Comparison of ENCODE assay signal across 22 cellular contexts in genomic region chr3:77795013-77795412, GRCh38.
DNase-seq lines count a peak whose midpoint lies in the region; ATAC-seq, FAIRE-seq and TF ChIP-seq lines count a peak whose summit lies in the region.
"Had no signal": no experiment of that assay in that cellular context is flagged by ENCODE, and none has a peak within 500 bp of the region (broad histone marks: within the 10 kb centered on the region; RNA-seq: fewer than 3 reads in every experiment).

No MANE protein-coding gene starts in this region.

- H3K36me3 ChIP-seq in Caco-2 (ENCODE audit: control insufficient read depth, insufficient read depth, low read length) (no peaks in the 10 kb centered on the region), kidney (ENCODE audit: control insufficient read depth in 1 of 2, insufficient read depth in 2 of 2, low read length in 2 of 2) (no peaks in the 10 kb centered on the region), Peyer's patch (no peaks in the 10 kb centered on the region)
- H3K36me3 ChIP-seq: BE2C, MG63 had no signal

- no peaks in the 10 kb centered on the region for H3K9me3 ChIP-seq in Caco-2
- no peaks in the 10 kb centered on the region for H3K9me3 ChIP-seq in kidney (ENCODE audit: control insufficient read depth in 1 of 2, low read length in 2 of 2)
- no peaks in the 10 kb centered on the region for H3K9me3 ChIP-seq in Peyer's patch
- H3K9me3 ChIP-seq: BE2C, MG63, testis had no signal

- no peak for TF ChIP-seq POLR2A in Peyer's patch (IDR thresholded peaks at IDR 0.05)

- H3K27me3 ChIP-seq in Caco-2 (replicated peaks; ENCODE audit: control insufficient read depth, insufficient read depth, low read length) (no peaks in the 10 kb centered on the region), Peyer's patch (no peaks in the 10 kb centered on the region)
- H3K27me3 ChIP-seq: BE2C, MG63, testis had no signal

- BruUV-seq in Caco-2 (replicated peaks; lab: Mats Ljungman, UMichigan), result no TSS peak

- no peaks in the 10 kb centered on the region for H3K4me1 Mint-ChIP-seq in Caco-2 (ENCODE audit: low read depth, unreplicated experiment)
- H3K4me1 Mint-ChIP-seq: activated CD4-positive, alpha-beta T cell treated with anti-CD3 and anti-CD28 coated beads, Interleukin-2, amount 10 ng/mL, durations not matched to agents 24 days and 14 days; central memory CD8-positive, alpha-beta T cell had no signal

- H3K9me3 Mint-ChIP-seq in Caco-2 (ENCODE audit: unreplicated experiment), result no peaks in the 10 kb centered on the region
- H3K9me3 Mint-ChIP-seq: activated CD4-positive, alpha-beta T cell treated with anti-CD3 and anti-CD28 coated beads, Interleukin-2, amount 10 ng/mL, durations not matched to agents 24 days and 14 days; neural crest cell had no signal

- no peak for ATAC-seq in GM18870 (IDR thresholded peaks at IDR 0.05; ENCODE audit: unreplicated experiment)

- no peak for FAIRE-seq in kidney (lab: Jason Lieb, UNC)
- FAIRE-seq: TTC549 had no signal

- POLR2A ChIA-PET in Caco-2 (lab: Charles Lee), result no interaction called here

- 0 out of 2 replicates have a peak, but pooled peaks cover 13% of the 10 kb centered on the region for H3K4me1 ChIP-seq in Caco-2
- no peaks in the 10 kb centered on the region for H3K4me1 ChIP-seq in kidney (ENCODE audit: control insufficient read depth in 1 of 2, insufficient read depth in 1 of 2, low read depth in 1 of 2, low read length in 2 of 2)
- H3K4me1 ChIP-seq in Peyer's patch, result no peaks in the 10 kb centered on the region
- H3K4me1 ChIP-seq: testis had no signal

- H3K4me3 ChIP-seq in Caco-2 (ENCODE audit: low read depth, low read length) (no peak overlapping the region), kidney (ENCODE audit: low read length in 2 of 2) (no peak overlapping the region), Peyer's patch (no peak overlapping the region)
- H3K4me3 ChIP-seq: MG63, testis had no signal

- intact Hi-C loops in Caco-2 (cut with micrococcal nuclease; ENCODE audit: unreplicated experiment) (no loop called here), kidney (cut with DNase I) (no loop called here)

- peaks cover 6% of the 10 kb centered on the region for H3K36me3 Mint-ChIP-seq in Caco-2 (ENCODE audit: insufficient read depth, unreplicated experiment)

- H3K4me3 Mint-ChIP-seq in Caco-2 (ENCODE audit: unreplicated experiment), result no peak overlapping the region
- H3K4me3 Mint-ChIP-seq: activated CD4-positive, alpha-beta T cell treated with anti-CD3 and anti-CD28 coated beads, Interleukin-2, amount 10 ng/mL, durations not matched to agents 24 days and 14 days; central memory CD8-positive, alpha-beta T cell; neural crest cell had no signal

- H3K27ac Mint-ChIP-seq in Caco-2 (ENCODE audit: unreplicated experiment), result no peak overlapping the region
- H3K27ac Mint-ChIP-seq: activated CD4-positive, alpha-beta T cell treated with anti-CD3 and anti-CD28 coated beads, Interleukin-2, amount 10 ng/mL, durations not matched to agents 24 days and 14 days had no signal

- no peak for TF ChIP-seq CTCF in Caco-2 (IDR thresholded peaks at IDR 0.05; ENCODE audit: insufficient read depth in 1 of 2, low read depth in 1 of 2, low read length in 1 of 2, severe bottlenecking in 1 of 2, unreplicated experiment in 1 of 2)
- no peak for TF ChIP-seq CTCF in kidney (IDR thresholded peaks at IDR 0.05; ENCODE audit: borderline replicate concordance, extremely low read depth, insufficient read depth)
- TF ChIP-seq CTCF in Peyer's patch (IDR thresholded peaks at IDR 0.05), result no peak

- no peaks in the 10 kb centered on the region for H3K27me3 Mint-ChIP-seq in Caco-2 (ENCODE audit: insufficient read depth, unreplicated experiment)
- H3K27me3 Mint-ChIP-seq: activated CD4-positive, alpha-beta T cell treated with anti-CD3 and anti-CD28 coated beads, Interleukin-2, amount 10 ng/mL, durations not matched to agents 24 days and 14 days; central memory CD8-positive, alpha-beta T cell had no signal

- H3K27ac ChIP-seq in kidney (ENCODE audit: low read depth in 2 of 2, low read length in 2 of 2) (no peak overlapping the region), Peyer's patch (no peak overlapping the region)
- H3K27ac ChIP-seq: testis had no signal

- DNase-seq in Caco-2, result peak; percentile 14 to 57
- DNase-seq in NCI-H146 (lab: John Stamatoyannopoulos, UW), result peak; percentile 89
- DNase-seq in SW480 (ENCODE audit: low spot score), result peak; percentile 58
- DNase-seq in kidney, result peak; percentile 46
- no peak for DNase-seq in HUDEP-2 (lab: John Stamatoyannopoulos, UW; ENCODE audit: unreplicated experiment in 76 of 76)
- DNase-seq in NCI-H446 treated with DMSO at 0.1 percent for 48 hours (lab: John Stamatoyannopoulos, UW), result no peak
- no peak for DNase-seq in Peyer's patch
- DNase-seq: activated CD4-positive, alpha-beta T cell treated with anti-CD3 and anti-CD28 coated beads, Interleukin-2, amount 10 ng/mL, durations not matched to agents 24 days and 14 days; activated CD8-positive, alpha-beta memory T cell treated with anti-CD3 and anti-CD28 coated beads, Interleukin-2, amount 50 U/mL, for 48 hours; activated effector memory CD4-positive, alpha-beta T cell treated with anti-CD3 and anti-CD28 coated beads, Interleukin-2, amount 50 U/mL, for 16 hours; amygdala; BE2C; effector memory CD4-positive, alpha-beta T cell; glutamatergic neuron; kidney glomerular epithelial cell; MG63; SW 1271; testis had no signal

- no peak overlapping the region for H3K9ac ChIP-seq in kidney (ENCODE audit: low read length in 2 of 2)

- CTCF ChIA-PET in Caco-2 (lab: Charles Lee), result no interaction called here

Comparison
In these comparisons a context has a peak if more than half of its experiments do, and no peak if none do; other contexts are left out.
1. DNase-seq: peak in Caco-2 (2 of 2), NCI-H146 (single experiment), SW480 (single experiment) and kidney (single experiment); none in HUDEP-2 (0 of 76), NCI-H446 treated with DMSO at 0.1 percent for 48 hours (single experiment) and Peyer's patch (0 of 3).